ENCODE assay signal across 20 cellular contexts in the genomic region with DNA sequence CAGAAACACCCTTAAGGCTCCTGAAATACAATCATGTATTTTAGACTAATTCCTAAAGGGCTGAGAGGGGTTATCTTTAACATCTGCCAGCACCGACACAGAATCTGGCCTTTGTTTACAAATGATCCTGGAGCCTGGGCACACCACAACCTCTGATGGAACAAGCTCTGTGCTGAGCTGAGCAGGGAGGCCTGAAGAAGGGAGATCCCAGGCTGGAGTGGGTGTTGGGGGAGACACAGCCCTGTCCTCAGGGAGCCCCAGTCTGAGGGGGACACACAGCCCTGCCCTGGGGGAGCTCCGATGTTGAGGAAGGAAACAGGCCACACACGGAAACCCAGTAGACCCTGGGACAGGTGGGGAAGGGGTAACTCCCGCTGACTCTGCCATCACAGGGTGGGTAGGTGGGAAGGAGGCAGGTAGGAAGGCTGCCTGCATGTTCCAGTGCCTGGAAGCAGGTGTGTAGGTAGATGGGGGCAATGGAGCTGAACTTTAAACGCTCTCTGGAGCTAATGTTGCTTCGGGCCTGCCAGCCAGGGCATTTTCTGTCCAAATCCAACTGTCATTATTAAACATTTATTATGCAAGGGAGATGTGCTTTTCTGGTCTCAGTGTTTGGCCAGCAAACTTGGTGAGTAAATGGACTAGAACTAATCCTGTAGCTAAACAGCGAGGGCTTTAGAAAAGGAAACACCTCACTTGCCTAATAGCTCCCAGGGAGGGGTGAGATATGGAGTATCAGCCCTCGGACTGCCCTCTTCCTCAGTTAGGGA.
DNase-seq lines count a peak whose midpoint lies in the region; ATAC-seq, FAIRE-seq and TF ChIP-seq lines count a peak whose summit lies in the region.
"Had no signal": no experiment of that assay in that cellular context is flagged by ENCODE, and none has a peak within 500 bp of the region (broad histone marks: within the 10 kb centered on the region; RNA-seq: fewer than 3 reads in every experiment).

No MANE protein-coding gene starts in this region.

- H3K9me3 Mint-ChIP-seq in activated naive CD4-positive, alpha-beta T cell treated with anti-CD3 and anti-CD28 coated beads, Interleukin-2, amount 10 ng/mL, durations not matched to agents 7 days and 5 days = no peaks in the 10 kb centered on the region
- H3K9me3 Mint-ChIP-seq: activated CD4-positive, alpha-beta T cell treated with anti-CD3 and anti-CD28 coated beads, Interleukin-2, amount 10 ng/mL, durations not matched to agents 24 days and 14 days; activated T-helper 17 cell treated with anti-CD3 and anti-CD28 coated beads, Interleukin-2, amount 50 U/mL, for 72 hours had no signal

- TF ChIP-seq EP300 in HepG2 (IDR thresholded peaks at IDR 0.05; ENCODE audit: low read depth in 2 of 2, low read length in 2 of 2) = peak in 1 of 2 experiments; percentile 67; a peak in 1 of 4 replicates
- TF ChIP-seq EP300 in HepG2 (CRISPR knock-in tag; IDR thresholded peaks at IDR 0.05; ENCODE audit: borderline replicate concordance) = no peak
- TF ChIP-seq EP300 in stomach (IDR thresholded peaks at IDR 0.05) = no peak

- in situ Hi-C loops in HepG2 (cut with HindIII; ENCODE audit: extremely low pct_ligation_motif_present, low pct_unique_long_range_greater_than_20kb) = no loop called here

- peak; percentile 70 for FAIRE-seq in HepG2 (lab: Jason Lieb, UNC)
- FAIRE-seq: GM18507, H1 had no signal

- TF ChIP-seq POLR2A in HepG2 (IDR thresholded peaks at IDR 0.05; ENCODE audit: insufficient read depth in 1 of 2, low read depth in 2 of 2, low read length in 2 of 2) = no peak
- TF ChIP-seq POLR2A in stomach (IDR thresholded peaks at IDR 0.05) = no peak

- DNase-seq in DMS 273 (lab: John Stamatoyannopoulos, UW; ENCODE audit: unreplicated experiment) (peak; percentile 27), DMS 273 treated with DMSO at 0.1 percent for 48 hours (lab: John Stamatoyannopoulos, UW) (no peak), SK-N-MC (ENCODE audit: low read depth, low spot score) (no peak), HepG2 (ENCODE audit: low spot score) (peak; percentile 57), stomach (no peak)
- DNase-seq in activated naive CD4-positive, alpha-beta T cell treated with anti-CD3 and anti-CD28 coated beads, Interleukin-2, amount 10 ng/mL, durations not matched to agents 7 days and 5 days = no peak
- DNase-seq: activated CD4-positive, alpha-beta T cell treated with anti-CD3 and anti-CD28 coated beads, Interleukin-2, amount 10 ng/mL, durations not matched to agents 24 days and 14 days; CD4-positive, alpha-beta T cell; dermis blood vessel endothelial cell; foreskin melanocyte; naive B cell; substantia nigra; T-helper 2 cell had no signal

- H3K9me3 ChIP-seq in SK-N-MC (ENCODE audit: low read depth, low read length) (no peaks in the 10 kb centered on the region), HepG2 (ENCODE audit: low read length) (no peaks in the 10 kb centered on the region), stomach (no peaks in the 10 kb centered on the region)
- H3K9me3 ChIP-seq: ascending aorta had no signal

- no peak overlapping the region for H3K4me3 Mint-ChIP-seq in activated naive CD4-positive, alpha-beta T cell treated with anti-CD3 and anti-CD28 coated beads, Interleukin-2, amount 10 ng/mL, durations not matched to agents 7 days and 5 days
- H3K4me3 Mint-ChIP-seq: activated CD4-positive, alpha-beta T cell treated with anti-CD3 and anti-CD28 coated beads, Interleukin-2, amount 10 ng/mL, durations not matched to agents 24 days and 14 days; activated T-helper 17 cell treated with anti-CD3 and anti-CD28 coated beads, Interleukin-2, amount 50 U/mL, for 72 hours; CD4-positive, alpha-beta T cell had no signal

- no peak overlapping the region for H3K4me3 ChIP-seq in SK-N-MC
- H3K4me3 ChIP-seq in HepG2 (replicated peaks in 1 of 3; ENCODE audit: insufficient read depth in 1 of 3, low read depth in 2 of 3, low read length in 3 of 3) = peak overlapping the region in 2 of 3 experiments; percentile 29 to 55; a peak in 4 of 6 replicates
- no peak overlapping the region for H3K4me3 ChIP-seq in stomach
- H3K4me3 ChIP-seq: ascending aorta had no signal

- ATAC-seq in HepG2 (peak; percentile 82), GM18870 (IDR thresholded peaks at IDR 0.05; ENCODE audit: unreplicated experiment) (no peak), HG03196 (IDR thresholded peaks at IDR 0.05; ENCODE audit: unreplicated experiment) (no peak)
- ATAC-seq: activated T-helper 17 cell treated with anti-CD3 and anti-CD28 coated beads, Interleukin-2, amount 50 U/mL, for 72 hours had no signal

- H4K20me1 ChIP-seq in HepG2 (ENCODE audit: insufficient read depth, low read length) = no peaks in the 10 kb centered on the region

- H3K4me2 ChIP-seq in HepG2 (ENCODE audit: low read depth, low read length) = peak overlapping the region; percentile 84

- no peak overlapping the region for H3K9ac ChIP-seq in SK-N-MC (ENCODE audit: insufficient read length)
- peak overlapping the region; percentile 13; the same call in 1 of the 2 replicates for H3K9ac ChIP-seq in HepG2 (ENCODE audit: insufficient read depth, low read depth, low read length)

- POLR2A ChIA-PET in HepG2 (lab: Yijun Ruan, JAX) = interaction anchor here (0.8 to 3.0 kb wide), 12 partner anchors 10 to 271 kb away, joined by 3 to 26 read pairs (median 4); a partner anchor contains a TSS

- no peaks in the 10 kb centered on the region for H3K36me3 Mint-ChIP-seq in activated naive CD4-positive, alpha-beta T cell treated with anti-CD3 and anti-CD28 coated beads, Interleukin-2, amount 10 ng/mL, durations not matched to agents 7 days and 5 days
- H3K36me3 Mint-ChIP-seq: naive B cell had no signal

- H3K79me2 ChIP-seq in HepG2 (ENCODE audit: insufficient read depth, low read length) = no peaks in the 10 kb centered on the region

- no peak overlapping the region for H3K27ac Mint-ChIP-seq in activated naive CD4-positive, alpha-beta T cell treated with anti-CD3 and anti-CD28 coated beads, Interleukin-2, amount 10 ng/mL, durations not matched to agents 7 days and 5 days
- H3K27ac Mint-ChIP-seq: activated CD4-positive, alpha-beta T cell treated with anti-CD3 and anti-CD28 coated beads, Interleukin-2, amount 10 ng/mL, durations not matched to agents 24 days and 14 days; activated T-helper 17 cell treated with anti-CD3 and anti-CD28 coated beads, Interleukin-2, amount 50 U/mL, for 72 hours; CD4-positive, alpha-beta T cell had no signal

- H3K4me1 ChIP-seq in HepG2 (ENCODE audit: insufficient read depth, low read length) (peaks cover 63% of the 10 kb centered on the region), stomach (peaks cover 13 to 19% (median 17%) of the 10 kb centered on the region in 4 donors)
- H3K4me1 ChIP-seq: ascending aorta had no signal

- no peaks in the 10 kb centered on the region for H3K36me3 ChIP-seq in SK-N-MC (ENCODE audit: insufficient read depth, low read length)
- H3K36me3 ChIP-seq in HepG2 (replicated peaks in 1 of 2; ENCODE audit: control insufficient read depth in 1 of 2, insufficient read depth in 2 of 2, low read length in 2 of 2) = no peaks in the 10 kb centered on the region
- no peaks in the 10 kb centered on the region for H3K36me3 ChIP-seq in stomach
- H3K36me3 ChIP-seq: ascending aorta had no signal

- no peak for TF ChIP-seq CTCF in HepG2 (CRISPR knock-in tag; IDR thresholded peaks at IDR 0.05)
- no peak for TF ChIP-seq CTCF in stomach (IDR thresholded peaks at IDR 0.05)

- peak overlapping the region; percentile 50 for H2AFZ ChIP-seq in HepG2 (ENCODE audit: low read length)

- CTCF ChIA-PET in HepG2 (lab: Yijun Ruan, JAX; ENCODE audit: low intra/inter-chr PET ratio, low total read pairs) = no interaction called here
- CTCF ChIA-PET in activated naive CD4-positive, alpha-beta T cell treated with anti-CD3 and anti-CD28 coated beads, Interleukin-2, amount 10 ng/mL, durations not matched to agents 7 days and 5 days (lab: Charles Lee) = interaction anchor here (0.6 kb wide), 1 partner anchor 569 kb away, joined by 3 read pairs; no protein-coding TSS in a partner anchor

- TF ChIP-seq RAD21 in HepG2 (CRISPR knock-in tag; IDR thresholded peaks at IDR 0.05) = no peak

- intact Hi-C loops in HepG2 (cut with micrococcal nuclease; ENCODE audit: unreplicated experiment) (no loop called here), stomach (cut with DNase I; ENCODE audit: low total_unique reads) (no loop called here)

- H3K27me3 Mint-ChIP-seq in activated naive CD4-positive, alpha-beta T cell treated with anti-CD3 and anti-CD28 coated beads, Interleukin-2, amount 10 ng/mL, durations not matched to agents 7 days and 5 days = peaks cover 37% of the 10 kb centered on the region
- H3K27me3 Mint-ChIP-seq: CD4-positive, alpha-beta T cell had no signal

- no peaks in the 10 kb centered on the region for H3K27me3 ChIP-seq in HepG2 (ENCODE audit: control insufficient read depth in 1 of 2, insufficient read depth in 2 of 2, low read length in 2 of 2)
- H3K27me3 ChIP-seq in stomach = peaks cover 0 to 3% (median 0%) of the 10 kb centered on the region in 3 donors
- H3K27me3 ChIP-seq: ascending aorta had no signal

- H3K27ac ChIP-seq in SK-N-MC (0 out of 2 replicates have a peak overlapping the region, but pooled peaks have one; percentile 33), HepG2 (ENCODE audit: extremely low read length, insufficient read depth, low read length) (peak overlapping the region; percentile 54), stomach (peak overlapping the region in 4 of 5 donors; percentile 8 to 69 (median 38))
- H3K27ac ChIP-seq: 22Rv1, ascending aorta had no signal

- BruUV-seq in HepG2 (replicated peaks; lab: Mats Ljungman, UMichigan) = no TSS peak

- no peaks in the 10 kb centered on the region for H3K4me1 Mint-ChIP-seq in activated naive CD4-positive, alpha-beta T cell treated with anti-CD3 and anti-CD28 coated beads, Interleukin-2, amount 10 ng/mL, durations not matched to agents 7 days and 5 days
- H3K4me1 Mint-ChIP-seq: activated CD4-positive, alpha-beta T cell treated with anti-CD3 and anti-CD28 coated beads, Interleukin-2, amount 10 ng/mL, durations not matched to agents 24 days and 14 days; activated T-helper 17 cell treated with anti-CD3 and anti-CD28 coated beads, Interleukin-2, amount 50 U/mL, for 72 hours; naive B cell had no signal

- WGBS in HepG2 (ENCODE audit: low lambda C conversion rate) = 7% methylated on average over 8 of the region's 8 CpGs
- WGBS in stomach, 5 donors = 42 to 48% (median 46%) methylated on average over 8 of the region's 8 CpGs

TF ChIP-seq in HepG2, 621 proteins besides CTCF, POLR2A, EP300 and RAD21 (continues in another document):
- TF ChIP-seq MED1 (CRISPR knock-in tag; IDR thresholded peaks at IDR 0.05) (0 out of 2 replicates have a peak, but pooled peaks have one; percentile 30), ZBTB42 (CRISPR knock-in tag; IDR thresholded peaks at IDR 0.05) (no peak), KDM5B (CRISPR knock-in tag; IDR thresholded peaks at IDR 0.05; ENCODE audit: borderline replicate concordance) (peak; percentile 63; the same call in 1 of the 2 replicates), SSRP1 (CRISPR knock-in tag; IDR thresholded peaks at IDR 0.05) (no peak), GATAD2A (CRISPR knock-in tag; IDR thresholded peaks at IDR 0.05) (0 out of 2 replicates have a peak, but pooled peaks have one; percentile 34)
- TF ChIP-seq, protein P1, sequence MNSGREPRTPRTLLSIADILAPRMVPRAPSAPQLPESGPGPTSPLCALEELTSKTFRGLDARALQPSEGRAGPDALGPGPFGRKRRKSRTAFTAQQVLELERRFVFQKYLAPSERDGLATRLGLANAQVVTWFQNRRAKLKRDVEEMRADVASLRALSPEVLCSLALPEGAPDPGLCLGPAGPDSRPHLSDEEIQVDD (CRISPR knock-in tag; IDR thresholded peaks at IDR 0.05; ENCODE audit: borderline replicate concordance) = no peak

Comparison
In these comparisons a context has a peak if more than half of its experiments do, and no peak if none do; other contexts are left out.
1. DNase-seq: peak in DMS 273 (single experiment) and HepG2 (single experiment); none in DMS 273 treated with DMSO at 0.1 percent for 48 hours (single experiment), SK-N-MC (single experiment), stomach (single experiment) and activated naive CD4-positive, alpha-beta T cell treated with anti-CD3 and anti-CD28 coated beads, Interleukin-2, amount 10 ng/mL, durations not matched to agents 7 days and 5 days (single experiment).
2. H3K4me3 ChIP-seq: peak in HepG2 (2 of 3); none in SK-N-MC (single experiment) and stomach (0 of 4).
3. Peak in every context shown above with its lines, with median percentiles within 50 percentile points of each other: H3K27ac ChIP-seq.